In the genomic region with DNA sequence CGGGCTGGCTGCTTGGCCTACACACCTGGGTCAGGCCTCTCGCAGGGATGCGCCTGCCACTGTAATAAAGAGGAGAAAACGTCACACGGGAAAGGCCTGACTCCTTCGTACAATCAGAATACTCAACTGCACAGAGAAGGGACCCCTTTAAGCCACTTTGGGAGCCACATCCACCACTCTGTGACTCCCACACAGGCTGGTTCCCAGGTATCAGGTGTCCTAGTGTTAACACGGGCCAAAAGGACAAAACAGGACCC, we compare ENCODE assay signal across 9 cellular contexts. TPM values are rescaled to one million over a fixed set of nuclear protein-coding genes. Genes with fewer than 3 reads are reported as not detected.
A peak's percentile ranks its signal among the peaks of the same experiment; 100 is the strongest.
DNase-seq lines count a peak whose midpoint lies in the region; ATAC-seq and TF ChIP-seq lines count a peak whose summit lies in the region.
"Had no signal": no experiment of that assay in that cellular context is flagged by ENCODE, and none has a peak within 500 bp of the region (broad histone marks: within the 10 kb centered on the region; RNA-seq: fewer than 3 reads in every experiment).

No MANE protein-coding gene starts in this region.

- no peak for ATAC-seq in GM21390 (IDR thresholded peaks at IDR 0.05; ENCODE audit: unreplicated experiment)
- ATAC-seq: A549 had no signal

- H3K36me3 ChIP-seq in SJCRH30, result no peaks in the 10 kb centered on the region

- peak; percentile 66 for DNase-seq in DMS53 (lab: John Stamatoyannopoulos, UW)
- DNase-seq in DMS53 treated with DMSO at 0.1 percent for 48 hours (lab: John Stamatoyannopoulos, UW; ENCODE audit: unreplicated experiment), result no peak
- peak; percentile 33 for DNase-seq in RPMI8226
- DNase-seq in epithelial cell of proximal tubule (ENCODE audit: low read depth), result no peak
- DNase-seq in retina, result no peak
- no peak for DNase-seq in SJCRH30

- H3K27me3 ChIP-seq in SJCRH30, result no peaks in the 10 kb centered on the region

- H3K27ac ChIP-seq in skin epidermis, result peak overlapping the region in 18 of 21 experiments; percentile 59 to 91 (median 82)
- H3K27ac ChIP-seq in SJCRH30, result no peak overlapping the region
- H3K27ac ChIP-seq: A549 had no signal

- H3K9me3 ChIP-seq in SJCRH30 (replicated peaks), result no peaks in the 10 kb centered on the region

- no peaks in the 10 kb centered on the region for H3K4me1 ChIP-seq in SJCRH30
- H3K4me1 ChIP-seq: A549 had no signal

- H3K4me3 ChIP-seq in epithelial cell of proximal tubule (ENCODE audit: low read depth, low read length) (peak overlapping the region; percentile 82), skin epidermis (peak overlapping the region in 5 of 7 experiments; percentile 40 to 60 (median 52)), SJCRH30 (no peak overlapping the region)
- H3K4me3 ChIP-seq: A549 had no signal

- TF ChIP-seq CTCF in epithelial cell of proximal tubule (conservative IDR thresholded peaks at IDR 0.05; ENCODE audit: low read depth, low read length), result no peak

RNA-seq across cellular contexts. Expression of a gene that starts 5.8 kb away (rescaled TPM):
- 6.9 and 12.2 TPM in 2 replicates for total RNA-seq in epithelial cell of proximal tubule
- 19.2 and 25.0 TPM in 2 replicates for total RNA-seq in SJCRH30 (2014; rRNA removed; shearing (Covaris generic))

Comparison
In these comparisons a context has a peak if more than half of its experiments do, and no peak if none do; other contexts are left out.
1. DNase-seq: peak in DMS53 (single experiment) and RPMI8226 (single experiment); none in DMS53 treated with DMSO at 0.1 percent for 48 hours (single experiment), epithelial cell of proximal tubule (single experiment), retina (single experiment) and SJCRH30 (0 of 2).